In genomic region chr16:12092347-12092882, GRCh38 we compare ENCODE assay signal across 11 cellular contexts.
DNase-seq lines count a peak whose midpoint lies in the region; FAIRE-seq and TF ChIP-seq lines count a peak whose summit lies in the region.
"Had no signal": no experiment of that assay in that cellular context is flagged by ENCODE, and none has a peak within 500 bp of the region (broad histone marks: within the 10 kb centered on the region; RNA-seq: fewer than 3 reads in every experiment).

No MANE protein-coding gene starts in this region.

- DNase-seq in DMS 273 treated with DMSO at 0.1 percent for 48 hours (lab: John Stamatoyannopoulos, UW) = peak; percentile 30
- peak; percentile 13 for DNase-seq in MV-4-11 (lab: John Stamatoyannopoulos, UW)
- no peak for DNase-seq in endothelial cell (ENCODE audit: low spot score)
- DNase-seq in nephron progenitor cell = no peak
- no peak for DNase-seq in GOT3 (lab: John Stamatoyannopoulos, UW)
- DNase-seq in activated T-helper 1 cell treated with anti-CD3 and anti-CD28 coated beads, Interleukin-12 subunit alpha, Interleukin-12 subunit beta, Interleukin-2, Interleukin-4 antibody, amounts not matched to agents 30 ng/mL and 10 ng/mL and 1 ng/mL, durations not matched to agents 14 hours and 24 hours and 36 hours (ENCODE audit: low spot score) = no peak
- DNase-seq in GM12892 (ENCODE audit: insufficient read length) = no peak
- DNase-seq in activated CD4-positive, alpha-beta memory T cell treated with anti-CD3 and anti-CD28 coated beads, Interleukin-2, amount 10 ng/mL, durations not matched to agents 7 days and 5 days = no peak
- DNase-seq: central memory CD4-positive, alpha-beta T cell; NCI-H2029 treated with DMSO at 0.1 percent for 48 hours had no signal

- no peak for FAIRE-seq in GM12892 (lab: Jason Lieb, UNC)
- FAIRE-seq: GM12878 had no signal

- POLR2A ChIA-PET in activated CD4-positive, alpha-beta memory T cell treated with anti-CD3 and anti-CD28 coated beads, Interleukin-2, amount 10 ng/mL, durations not matched to agents 7 days and 5 days (lab: Charles Lee) = no interaction called here

- H3K4me1 Mint-ChIP-seq in endothelial cell (ENCODE audit: unreplicated experiment) (peaks cover 86% of the 10 kb centered on the region), nephron progenitor cell (peaks cover 96% of the 10 kb centered on the region)
- peaks cover 31% of the 10 kb centered on the region for H3K4me1 Mint-ChIP-seq in activated T-helper 1 cell treated with anti-CD3 and anti-CD28 coated beads, Interleukin-12 subunit alpha, Interleukin-12 subunit beta, Interleukin-2, Interleukin-4 antibody, amounts not matched to agents 30 ng/mL and 10 ng/mL and 1 ng/mL, durations not matched to agents 14 hours and 24 hours and 36 hours (ENCODE audit: low read depth)
- peaks cover 20% of the 10 kb centered on the region for H3K4me1 Mint-ChIP-seq in activated CD4-positive, alpha-beta memory T cell treated with anti-CD3 and anti-CD28 coated beads, Interleukin-2, amount 10 ng/mL, durations not matched to agents 7 days and 5 days

- peaks cover 10% of the 10 kb centered on the region for H3K27me3 Mint-ChIP-seq in endothelial cell (ENCODE audit: unreplicated experiment)
- H3K27me3 Mint-ChIP-seq in nephron progenitor cell (ENCODE audit: low read depth, poor library complexity) = peaks cover 6% of the 10 kb centered on the region
- peaks cover under 1% of the 10 kb centered on the region for H3K27me3 Mint-ChIP-seq in activated T-helper 1 cell treated with anti-CD3 and anti-CD28 coated beads, Interleukin-12 subunit alpha, Interleukin-12 subunit beta, Interleukin-2, Interleukin-4 antibody, amounts not matched to agents 30 ng/mL and 10 ng/mL and 1 ng/mL, durations not matched to agents 14 hours and 24 hours and 36 hours (ENCODE audit: insufficient read depth)
- no peaks in the 10 kb centered on the region for H3K27me3 Mint-ChIP-seq in activated CD4-positive, alpha-beta memory T cell treated with anti-CD3 and anti-CD28 coated beads, Interleukin-2, amount 10 ng/mL, durations not matched to agents 7 days and 5 days

- no peak for TF ChIP-seq POLR2A in GM12892 (IDR thresholded peaks at IDR 0.05; ENCODE audit: low read depth, low read length)

- intact Hi-C loops in activated T-helper 1 cell treated with anti-CD3 and anti-CD28 coated beads, Interleukin-12 subunit alpha, Interleukin-12 subunit beta, Interleukin-2, Interleukin-4 antibody, amounts not matched to agents 30 ng/mL and 10 ng/mL and 1 ng/mL, durations not matched to agents 14 hours and 24 hours and 36 hours (cut with micrococcal nuclease) = loop anchor here (10.0 kb wide), 2 partner anchors 322 to 362 kb away; no protein-coding TSS in a partner anchor

- peak overlapping the region; percentile 89 for H3K27ac Mint-ChIP-seq in endothelial cell (ENCODE audit: unreplicated experiment)
- H3K27ac Mint-ChIP-seq in nephron progenitor cell = peak overlapping the region; percentile 93
- no peak overlapping the region for H3K27ac Mint-ChIP-seq in activated T-helper 1 cell treated with anti-CD3 and anti-CD28 coated beads, Interleukin-12 subunit alpha, Interleukin-12 subunit beta, Interleukin-2, Interleukin-4 antibody, amounts not matched to agents 30 ng/mL and 10 ng/mL and 1 ng/mL, durations not matched to agents 14 hours and 24 hours and 36 hours
- no peak overlapping the region for H3K27ac Mint-ChIP-seq in activated CD4-positive, alpha-beta memory T cell treated with anti-CD3 and anti-CD28 coated beads, Interleukin-2, amount 10 ng/mL, durations not matched to agents 7 days and 5 days

- H3K4me3 Mint-ChIP-seq in endothelial cell (ENCODE audit: unreplicated experiment) (peak overlapping the region; percentile 26), nephron progenitor cell (peak overlapping the region; percentile 27)
- H3K4me3 Mint-ChIP-seq in activated T-helper 1 cell treated with anti-CD3 and anti-CD28 coated beads, Interleukin-12 subunit alpha, Interleukin-12 subunit beta, Interleukin-2, Interleukin-4 antibody, amounts not matched to agents 30 ng/mL and 10 ng/mL and 1 ng/mL, durations not matched to agents 14 hours and 24 hours and 36 hours = no peak overlapping the region
- H3K4me3 Mint-ChIP-seq in activated CD4-positive, alpha-beta memory T cell treated with anti-CD3 and anti-CD28 coated beads, Interleukin-2, amount 10 ng/mL, durations not matched to agents 7 days and 5 days = no peak overlapping the region

- H3K36me3 Mint-ChIP-seq in endothelial cell (ENCODE audit: low read depth, unreplicated experiment) = no peaks in the 10 kb centered on the region
- H3K36me3 Mint-ChIP-seq in nephron progenitor cell (ENCODE audit: low read depth) = no peaks in the 10 kb centered on the region
- no peaks in the 10 kb centered on the region for H3K36me3 Mint-ChIP-seq in activated T-helper 1 cell treated with anti-CD3 and anti-CD28 coated beads, Interleukin-12 subunit alpha, Interleukin-12 subunit beta, Interleukin-2, Interleukin-4 antibody, amounts not matched to agents 30 ng/mL and 10 ng/mL and 1 ng/mL, durations not matched to agents 14 hours and 24 hours and 36 hours (ENCODE audit: low read depth)
- no peaks in the 10 kb centered on the region for H3K36me3 Mint-ChIP-seq in activated CD4-positive, alpha-beta memory T cell treated with anti-CD3 and anti-CD28 coated beads, Interleukin-2, amount 10 ng/mL, durations not matched to agents 7 days and 5 days (ENCODE audit: low read depth)

- CTCF ChIA-PET in activated CD4-positive, alpha-beta memory T cell treated with anti-CD3 and anti-CD28 coated beads, Interleukin-2, amount 10 ng/mL, durations not matched to agents 7 days and 5 days (lab: Charles Lee) = no interaction called here

- H3K9me3 Mint-ChIP-seq in endothelial cell (ENCODE audit: unreplicated experiment) = no peaks in the 10 kb centered on the region
- no peaks in the 10 kb centered on the region for H3K9me3 Mint-ChIP-seq in nephron progenitor cell
- H3K9me3 Mint-ChIP-seq in activated T-helper 1 cell treated with anti-CD3 and anti-CD28 coated beads, Interleukin-12 subunit alpha, Interleukin-12 subunit beta, Interleukin-2, Interleukin-4 antibody, amounts not matched to agents 30 ng/mL and 10 ng/mL and 1 ng/mL, durations not matched to agents 14 hours and 24 hours and 36 hours = no peaks in the 10 kb centered on the region
- no peaks in the 10 kb centered on the region for H3K9me3 Mint-ChIP-seq in activated CD4-positive, alpha-beta memory T cell treated with anti-CD3 and anti-CD28 coated beads, Interleukin-2, amount 10 ng/mL, durations not matched to agents 7 days and 5 days

- TF ChIP-seq CTCF in endothelial cell (IDR thresholded peaks at IDR 0.05; ENCODE audit: unreplicated experiment) = no peak
- no peak for TF ChIP-seq CTCF in nephron progenitor cell (IDR thresholded peaks at IDR 0.05)

Comparison
In these comparisons a context has a peak if more than half of its experiments do, and no peak if none do; other contexts are left out.
1. DNase-seq: peak in DMS 273 treated with DMSO at 0.1 percent for 48 hours (single experiment) and MV-4-11 (single experiment); none in endothelial cell (single experiment), nephron progenitor cell (single experiment), GOT3 (single experiment), activated T-helper 1 cell treated with anti-CD3 and anti-CD28 coated beads, Interleukin-12 subunit alpha, Interleukin-12 subunit beta, Interleukin-2, Interleukin-4 antibody, amounts not matched to agents 30 ng/mL and 10 ng/mL and 1 ng/mL, durations not matched to agents 14 hours and 24 hours and 36 hours (single experiment), GM12892 (single experiment) and activated CD4-positive, alpha-beta memory T cell treated with anti-CD3 and anti-CD28 coated beads, Interleukin-2, amount 10 ng/mL, durations not matched to agents 7 days and 5 days (single experiment).
2. H3K27ac Mint-ChIP-seq: peak in endothelial cell (single experiment) and nephron progenitor cell (single experiment); none in activated T-helper 1 cell treated with anti-CD3 and anti-CD28 coated beads, Interleukin-12 subunit alpha, Interleukin-12 subunit beta, Interleukin-2, Interleukin-4 antibody, amounts not matched to agents 30 ng/mL and 10 ng/mL and 1 ng/mL, durations not matched to agents 14 hours and 24 hours and 36 hours (single experiment) and activated CD4-positive, alpha-beta memory T cell treated with anti-CD3 and anti-CD28 coated beads, Interleukin-2, amount 10 ng/mL, durations not matched to agents 7 days and 5 days (single experiment).
3. H3K4me3 Mint-ChIP-seq: peak in endothelial cell (single experiment) and nephron progenitor cell (single experiment); none in activated T-helper 1 cell treated with anti-CD3 and anti-CD28 coated beads, Interleukin-12 subunit alpha, Interleukin-12 subunit beta, Interleukin-2, Interleukin-4 antibody, amounts not matched to agents 30 ng/mL and 10 ng/mL and 1 ng/mL, durations not matched to agents 14 hours and 24 hours and 36 hours (single experiment) and activated CD4-positive, alpha-beta memory T cell treated with anti-CD3 and anti-CD28 coated beads, Interleukin-2, amount 10 ng/mL, durations not matched to agents 7 days and 5 days (single experiment).